Comparison of ENCODE assay signal across 19 cellular contexts in genomic region chr10:90028312-90028711, GRCh38.
"Had no signal": no experiment of that assay in that cellular context is flagged by ENCODE, and none has a peak within 500 bp of the region (broad histone marks: within the 10 kb centered on the region; RNA-seq: fewer than 3 reads in every experiment).

No MANE protein-coding gene starts in this region.

- H3K27me3 ChIP-seq: colonic mucosa, esophagus squamous epithelium, gastroesophageal sphincter, neutrophil, tibial artery, upper lobe of left lung had no signal

- H3K9me3 ChIP-seq: colonic mucosa, esophagus squamous epithelium, gastroesophageal sphincter, lower lobe of right lung, neutrophil, tibial artery, upper lobe of left lung, uterus had no signal

- H3K4me1 ChIP-seq: colonic mucosa, esophagus squamous epithelium, gastroesophageal sphincter, left ventricle myocardium inferior, lower lobe of right lung, upper lobe of left lung, uterus had no signal

- DNase-seq: colonic mucosa; dermis blood vessel endothelial cell; esophagus squamous epithelium; foreskin fibroblast; glutamatergic neuron; kidney; left cardiac atrium; left ventricle myocardium inferior; lower lobe of right lung; naive thymus-derived CD8-positive, alpha-beta T cell; posterior cingulate gyrus; right cardiac atrium; small intestine; stimulated activated CD4-positive, alpha-beta T cell treated with anti-CD3 and anti-CD28 coated beads, Interleukin-12 subunit alpha, Interleukin-12 subunit beta, amount 100 ng/mL, for 4 hours; tibial artery; upper lobe of left lung; uterus had no signal

- H3K27ac ChIP-seq: colonic mucosa, esophagus squamous epithelium, gastroesophageal sphincter, left ventricle myocardium inferior, lower lobe of right lung, neutrophil, tibial artery, upper lobe of left lung, uterus had no signal

- H3K4me3 ChIP-seq: colonic mucosa, esophagus squamous epithelium, gastroesophageal sphincter, left ventricle myocardium inferior, lower lobe of right lung, tibial artery, upper lobe of left lung, uterus had no signal

- H3K36me3 ChIP-seq: colonic mucosa, esophagus squamous epithelium, gastroesophageal sphincter, left ventricle myocardium inferior, lower lobe of right lung, neutrophil, tibial artery, upper lobe of left lung, uterus had no signal

- ATAC-seq: gastroesophageal sphincter; left cardiac atrium; lower lobe of right lung; naive thymus-derived CD8-positive, alpha-beta T cell; right cardiac atrium had no signal
